Comparison of ENCODE assay signal across 22 cellular contexts in the genomic region with DNA sequence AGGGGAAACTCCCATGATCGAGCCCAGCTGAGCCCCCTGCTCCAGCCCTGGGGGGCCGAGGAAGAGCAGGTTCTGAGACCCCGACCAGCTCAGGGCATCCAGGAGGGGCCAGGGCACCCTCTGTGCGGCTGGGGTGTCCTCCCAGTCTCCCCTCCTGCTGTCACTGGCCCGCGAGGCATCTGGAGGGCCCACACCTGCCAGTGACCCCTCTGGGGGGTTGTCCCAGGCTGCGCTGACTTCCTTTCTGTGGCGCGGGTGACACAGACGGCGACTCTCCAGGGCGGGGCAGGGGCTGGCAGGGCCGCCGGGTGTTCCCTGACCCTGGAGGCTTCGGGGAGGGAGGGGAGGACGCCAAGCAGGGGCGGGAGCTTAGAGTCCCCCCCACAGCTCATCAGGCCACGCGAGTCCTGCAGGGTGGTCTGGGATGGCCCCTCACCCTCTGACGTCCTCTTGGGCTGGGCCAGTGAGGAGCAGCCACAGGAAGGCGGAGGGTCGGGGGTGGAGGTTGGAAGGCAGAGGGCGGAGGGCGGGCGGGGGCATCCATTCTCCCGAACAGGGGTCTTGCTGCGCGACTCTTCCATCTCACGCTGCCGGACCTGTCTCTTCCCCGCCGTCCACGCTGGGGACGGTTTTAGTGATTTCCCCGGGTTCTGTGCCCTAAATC. TPM values are rescaled to one million over a fixed set of nuclear protein-coding genes. Genes with fewer than 3 reads are reported as not detected.
DNase-seq lines count a peak whose midpoint lies in the region; ATAC-seq, FAIRE-seq and TF ChIP-seq lines count a peak whose summit lies in the region.
"Had no signal": no experiment of that assay in that cellular context is flagged by ENCODE, and none has a peak within 500 bp of the region (broad histone marks: within the 10 kb centered on the region; RNA-seq: fewer than 3 reads in every experiment).

No MANE protein-coding gene starts in this region.

- WGBS in right cardiac atrium = 66% methylated on average over 35 of the region's 35 CpGs
- 29% methylated on average over 33 of the region's 35 CpGs for WGBS in GM12878 (ENCODE audit: insufficient coverage, insufficient replicate concordance, low lambda C conversion rate, missing lambda C conversion rate)

- SMC1A ChIA-PET in GM12878 (lab: Charles Lee; ENCODE audit: uncharacterized antibody, unreplicated experiment) = interaction anchor here (0.9 to 2.2 kb wide), 2 partner anchors 12 to 144 kb away, joined by 3 to 8 read pairs; no protein-coding TSS in a partner anchor

- TF ChIP-seq RAD21 in GM12878 (IDR thresholded peaks at IDR 0.05; ENCODE audit: insufficient read depth, low read depth, low read length) = no peak

- H3K4me2 ChIP-seq in GM12878 (ENCODE audit: control insufficient read depth, insufficient read depth) = peak overlapping the region; percentile 60; the same call in 1 of the 2 replicates

- H3K9me3 ChIP-seq in right cardiac atrium (ENCODE audit: control insufficient read depth, low read length) (no peaks in the 10 kb centered on the region), right atrium auricular region (no peaks in the 10 kb centered on the region), GM12878 (replicated peaks; ENCODE audit: control insufficient read depth, insufficient read depth, low read length) (no peaks in the 10 kb centered on the region; the same call in 2 of the 3 replicates), ascending aorta (no peaks in the 10 kb centered on the region)

- CTCF ChIA-PET in GM12878 (lab: Yijun Ruan, JAX) = no interaction called here

- intact Hi-C loops in right cardiac atrium (cut with DNase I) (no loop called here), GM12878 (cut with micrococcal nuclease; ENCODE audit: unreplicated experiment) (no loop called here), ascending aorta (cut with DNase I) (no loop called here)

- BruUV-seq in GM12878 (replicated peaks; lab: Mats Ljungman, UMichigan) = no TSS peak

- no peak for TF ChIP-seq POLR2A in GM12878 (IDR thresholded peaks at IDR 0.05; ENCODE audit: low read depth, low read length)

- RAD21 ChIA-PET in GM12878 (lab: Charles Lee; ENCODE audit: unreplicated experiment) = interaction anchor here (0.9 kb wide), 1 partner anchor 36 kb away, joined by 3 read pairs; no protein-coding TSS in a partner anchor

- no peaks in the 10 kb centered on the region for H3K27me3 ChIP-seq in right cardiac atrium (ENCODE audit: control insufficient read depth, insufficient read depth)
- no peaks in the 10 kb centered on the region for H3K27me3 ChIP-seq in right atrium auricular region
- H3K27me3 ChIP-seq in GM12878 (replicated peaks in 1 of 2; ENCODE audit: control insufficient read depth in 2 of 2, insufficient read depth in 2 of 2, low read length in 1 of 2) = no peaks in the 10 kb centered on the region
- H3K27me3 ChIP-seq in ascending aorta = no peaks in the 10 kb centered on the region

- DNase-seq in right cardiac atrium (peak; percentile 1 to 37 (median 29)), right atrium auricular region (ENCODE audit: low spot score) (no peak), GM12878 (ENCODE audit: low read depth, low spot score) (no peak), ascending aorta (ENCODE audit: low spot score in 2 of 2) (no peak), ACHN (no peak), NCI-H1694 treated with DMSO at 0.1 percent for 48 hours (lab: John Stamatoyannopoulos, UW) (no peak)
- DNase-seq: activated CD8-positive, alpha-beta memory T cell treated with anti-CD3 and anti-CD28 coated beads, Interleukin-2, amount 10 ng/mL, durations not matched to agents 7 days and 5 days; activated naive CD4-positive, alpha-beta T cell; COR-L47; dorsolateral prefrontal cortex; GOT3; MV-4-11; NCI-H2081 treated with DMSO at 0.1 percent for 48 hours; NCI-H526 treated with DMSO at 0.1 percent for 48 hours; stimulated activated naive CD4-positive, alpha-beta T cell; SW 1271 had no signal

- H3K36me3 ChIP-seq in right atrium auricular region = no peaks in the 10 kb centered on the region
- no peaks in the 10 kb centered on the region for H3K36me3 ChIP-seq in GM12878 (ENCODE audit: control insufficient read depth in 2 of 2, insufficient read depth in 2 of 2, low read length in 1 of 2)
- H3K36me3 ChIP-seq in ascending aorta = no peaks in the 10 kb centered on the region

- no peak overlapping the region for H3K4me3 ChIP-seq in right cardiac atrium (ENCODE audit: low read length)
- no peak overlapping the region for H3K4me3 ChIP-seq in right atrium auricular region
- H3K4me3 ChIP-seq in GM12878 = no peak overlapping the region
- no peak overlapping the region for H3K4me3 ChIP-seq in ascending aorta
- H3K4me3 ChIP-seq: dorsolateral prefrontal cortex had no signal

- H4K20me1 ChIP-seq in GM12878 (ENCODE audit: control insufficient read depth, insufficient read depth) = no peaks in the 10 kb centered on the region

- ATAC-seq in right cardiac atrium (no peak), HG02678 (IDR thresholded peaks at IDR 0.05; ENCODE audit: unreplicated experiment) (peak; percentile 45), GM12878 (peak; percentile 73), GM19023 (IDR thresholded peaks at IDR 0.05; ENCODE audit: unreplicated experiment) (no peak)
- ATAC-seq: activated CD8-positive, alpha-beta memory T cell treated with anti-CD3 and anti-CD28 coated beads, Interleukin-2, amount 10 ng/mL, durations not matched to agents 7 days and 5 days had no signal

- POLR2A ChIA-PET in GM12878 (lab: Charles Lee) = interaction anchor here (1.3 kb wide), 1 partner anchor 12 kb away, joined by 5 read pairs; no protein-coding TSS in a partner anchor

- H3K9ac ChIP-seq in GM12878 (ENCODE audit: control insufficient read depth, insufficient read depth, low read length) = peak overlapping the region; percentile 22; the same call in 1 of the 2 replicates

- no peaks in the 10 kb centered on the region for H3K4me1 ChIP-seq in right cardiac atrium (ENCODE audit: control insufficient read depth, insufficient read depth, low read length)
- H3K4me1 ChIP-seq in right atrium auricular region = no peaks in the 10 kb centered on the region
- peaks cover 21% of the 10 kb centered on the region for H3K4me1 ChIP-seq in GM12878 (ENCODE audit: control insufficient read depth, insufficient read depth, low read length)
- no peaks in the 10 kb centered on the region for H3K4me1 ChIP-seq in ascending aorta

- in situ Hi-C loops in GM12878 (cut with MboI) (no loop called here), ACHN (cut with HindIII; ENCODE audit: low pct_ligation_motif_present, low pct_unique_long_range_greater_than_20kb, low sequenced_read_pairs) (no loop called here)

- FAIRE-seq in GM12878 (lab: Jason Lieb, UNC) = no peak
- FAIRE-seq: GM18507, keratinocyte, RCC 7860 had no signal

- peak overlapping the region; percentile 48 for H2AFZ ChIP-seq in GM12878 (ENCODE audit: control insufficient read depth, low read depth, low read length)

- H3K27ac ChIP-seq in right cardiac atrium (ENCODE audit: low read length) (no peak overlapping the region), right atrium auricular region (no peak overlapping the region), GM12878 (ENCODE audit: control insufficient read depth, insufficient read depth) (no peak overlapping the region), ascending aorta (no peak overlapping the region)
- H3K27ac ChIP-seq: dorsolateral prefrontal cortex, VCaP had no signal

- H3K79me2 ChIP-seq in GM12878 (ENCODE audit: control insufficient read depth, insufficient read depth, low read length) = no peaks in the 10 kb centered on the region

- TF ChIP-seq EP300 in GM12878 (IDR thresholded peaks at IDR 0.05; ENCODE audit: borderline replicate concordance in 1 of 2, control insufficient read depth in 1 of 2, low read depth in 2 of 2, low read length in 2 of 2) = no peak

- no peak for TF ChIP-seq CTCF in right atrium auricular region (IDR thresholded peaks at IDR 0.05)
- no peak for TF ChIP-seq CTCF in GM12878 (IDR thresholded peaks at IDR 0.05 in 2 of 3, conservative IDR thresholded peaks at IDR 0.05 in 1 of 3; ENCODE audit: control insufficient read depth in 2 of 3, extremely low read depth in 1 of 3, insufficient read depth in 1 of 3, low read depth in 3 of 3, low read length in 3 of 3)
- TF ChIP-seq CTCF in ascending aorta (IDR thresholded peaks at IDR 0.05) = no peak

TF ChIP-seq in GM12878, 131 proteins besides CTCF, POLR2A, EP300 and RAD21 (continues in another document):
- TF ChIP-seq CEBPB (IDR thresholded peaks at IDR 0.05; ENCODE audit: borderline replicate concordance in 1 of 2, low read depth in 2 of 2, low read length in 2 of 2) (no peak), POLR2AphosphoS5 (IDR thresholded peaks at IDR 0.05; ENCODE audit: low read length) (no peak), RUNX3 (IDR thresholded peaks at IDR 0.05; ENCODE audit: low read length) (no peak), NFYA (IDR thresholded peaks at IDR 0.05; ENCODE audit: borderline replicate concordance, low read depth, low read length) (no peak), BCL11A (IDR thresholded peaks at IDR 0.05; ENCODE audit: low read depth, low read length) (no peak), SPI1 (IDR thresholded peaks at IDR 0.05; ENCODE audit: borderline replicate concordance, insufficient read depth, low read depth, low read length) (peak; percentile 39; the same call in 1 of the 2 replicates), NR2C2 (IDR thresholded peaks at IDR 0.05; ENCODE audit: borderline replicate concordance, control insufficient read depth, insufficient read length, low read depth) (no peak), TCF12 (IDR thresholded peaks at IDR 0.05; ENCODE audit: low read depth, low read length) (peak; percentile 55; the same call in 1 of the 2 replicates)

RNA-seq across cellular contexts. Expression of gene FBRSL1, which starts 38.6 kb away (rescaled TPM):
- total RNA-seq in right cardiac atrium = 10 to 100 TPM; 50.4 to 65.0 (median 54.7) TPM
- polyA plus RNA-seq in right cardiac atrium = 36.4 TPM
- total RNA-seq in right atrium auricular region = 10 to 100 TPM; 19.3 to 20.4 TPM
- 30.6 and 38.6 TPM in 2 replicates for total RNA-seq in GM12878 (2013; cell fraction: nucleolus; rRNA removed)
- 4.5 and 6.3 TPM in 2 replicates for total RNA-seq in GM12878 (2014; rRNA removed)
- 2.0 and 6.7 TPM in 2 replicates for total RNA-seq in GM12878 (2014; rRNA removed; fragmentation: Illumina TruSeq; extraction: Trizol)
- 53.4 and 55.1 TPM in 2 replicates for total RNA-seq in GM12878 (2021)
- 34.4 TPM for polyA plus RNA-seq in GM12878 (2011; ENCODE audit: low read depth)
- polyA plus RNA-seq in GM12878 (2011; rRNA removed) = 0.40 and 0.81 TPM in 2 replicates
- polyA plus RNA-seq in GM12878 (2011; cell fraction: cytosol; rRNA removed) = 2.6 and 7.9 TPM in 2 replicates
- 17.0 and 38.4 TPM in 2 replicates for polyA plus RNA-seq in GM12878 (2011; cell fraction: nucleus; rRNA removed)
- polyA plus RNA-seq in GM12878 (2012) = 21.0 and 21.8 TPM in 2 replicates
- polyA plus RNA-seq in GM12878 (2014; fragmentation: Illumina TruSeq; extraction: Trizol) = 1.1 and 12.3 TPM in 2 replicates
- polyA plus RNA-seq in GM12878 (2014; fragmentation: Nextera tagmentation; extraction: Ambion mirVana) = under 1 TPM; 0.19 to 0.58 TPM
- polyA plus RNA-seq in GM12878 (2014; rRNA removed) = 19.9 and 29.3 TPM in 2 replicates
- polyA plus RNA-seq in GM12878 (2016; fragmentation: Nextera tagmentation; extraction: Ambion mirVana) = 1 to 10 TPM; 1.4 to 1.9 TPM
- polyA minus RNA-seq in GM12878 (2011; rRNA and poly(A)+ RNA removed) = 0.59 and 2.1 TPM in 2 replicates
- 7.5 and 13.1 TPM in 2 replicates for polyA minus RNA-seq in GM12878 (2011; cell fraction: cytosol; rRNA and poly(A)+ RNA removed)
- 2.8 and 6.9 TPM in 2 replicates for polyA minus RNA-seq in GM12878 (2011; cell fraction: nucleus; rRNA and poly(A)+ RNA removed)
- total RNA-seq in ascending aorta = 40.7 TPM

Comparison
In these comparisons a context has a peak if more than half of its experiments do, and no peak if none do; other contexts are left out.
1. DNase-seq: peak in right cardiac atrium (3 of 3); none in right atrium auricular region (single experiment), GM12878 (single experiment), ascending aorta (0 of 2), ACHN (single experiment) and NCI-H1694 treated with DMSO at 0.1 percent for 48 hours (single experiment).
2. ATAC-seq: peak in HG02678 (single experiment) and GM12878 (single experiment); none in right cardiac atrium (0 of 2) and GM19023 (single experiment).